ENCODE assay signal across 14 cellular contexts in the genomic region with DNA sequence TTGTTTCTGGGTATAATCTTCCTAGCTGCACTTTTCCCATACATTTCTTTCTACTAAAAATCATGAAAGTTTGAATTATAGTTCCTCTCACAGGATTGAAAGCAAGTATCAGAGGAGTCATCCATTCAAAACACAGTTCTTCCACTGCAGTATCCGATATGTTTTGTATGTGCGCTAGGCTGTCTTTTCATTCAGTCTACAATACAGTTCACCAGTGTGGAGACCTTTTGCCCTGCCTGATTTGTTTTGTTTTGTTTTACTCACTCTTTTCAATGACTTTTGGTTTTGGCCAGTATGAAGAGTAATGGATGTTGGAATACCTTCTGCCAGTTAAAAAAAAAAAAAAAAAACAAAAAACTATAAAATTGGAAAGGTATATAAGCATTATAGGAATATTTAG.
A peak's percentile ranks its signal among the peaks of the same experiment; 100 is the strongest.
DNase-seq lines count a peak whose midpoint lies in the region; FAIRE-seq and TF ChIP-seq lines count a peak whose summit lies in the region.
"Had no signal": no experiment of that assay in that cellular context is flagged by ENCODE, and none has a peak within 500 bp of the region (broad histone marks: within the 10 kb centered on the region; RNA-seq: fewer than 3 reads in every experiment).

No MANE protein-coding gene starts in this region.

- no peaks in the 10 kb centered on the region for H3K79me1 ChIP-seq in neuronal stem cell (ENCODE audit: low read depth, low read length)

- H3K4me3 ChIP-seq in HUES6 (ENCODE audit: low read depth, low read length): no peak overlapping the region
- no peak overlapping the region for H3K4me3 ChIP-seq in endothelial cell of umbilical vein (replicated peaks in 1 of 3; ENCODE audit: insufficient read depth in 1 of 3, low read depth in 1 of 3, low read length in 3 of 3)
- no peak overlapping the region for H3K4me3 ChIP-seq in neuronal stem cell (ENCODE audit: low read length in 2 of 2)
- H3K4me3 ChIP-seq: BLaER1 treated with 17β-estradiol and CSF1 and Interleukin-3, amounts not matched to agents 10 nM and 100 nM; GM12878; K562 had no signal

- H3K4me1 ChIP-seq in HUES6 (ENCODE audit: control insufficient read depth, insufficient read depth, low read length) (peaks cover 9% of the 10 kb centered on the region), endothelial cell of umbilical vein (ENCODE audit: control insufficient read depth, extremely low read depth, insufficient read depth, low read length) (peaks cover 34% of the 10 kb centered on the region), neuronal stem cell (ENCODE audit: control insufficient read depth in 2 of 2, insufficient read depth in 1 of 2, low read depth in 1 of 2, low read length in 2 of 2) (peaks cover 11 to 22% of the 10 kb centered on the region in 2 donors)

- H3K18ac ChIP-seq in neuronal stem cell (ENCODE audit: low read length): no peak overlapping the region

- BruUV-seq in endothelial cell of umbilical vein (replicated peaks; lab: Mats Ljungman, UMichigan) (no TSS peak), Calu3 (replicated peaks; lab: Mats Ljungman, UMichigan) (no TSS peak)

- H3K9me3 Mint-ChIP-seq in Calu3 (ENCODE audit: low read depth, unreplicated experiment) (no peaks in the 10 kb centered on the region), glutamatergic neuron (ENCODE audit: unreplicated experiment) (no peaks in the 10 kb centered on the region)
- H3K9me3 Mint-ChIP-seq: CD4-positive, CD25-positive, alpha-beta regulatory T cell had no signal

- TF ChIP-seq CTCF in endothelial cell of umbilical vein (IDR thresholded peaks at IDR 0.05; ENCODE audit: extremely low read depth in 1 of 2, insufficient read depth in 1 of 2, low read depth in 1 of 2, low read length in 2 of 2): no peak
- no peak for TF ChIP-seq CTCF in Calu3 (IDR thresholded peaks at IDR 0.05; ENCODE audit: unreplicated experiment)
- no peak for TF ChIP-seq CTCF in glutamatergic neuron (IDR thresholded peaks at IDR 0.05; ENCODE audit: partially characterized antibody, unreplicated experiment)

- H3K27ac ChIP-seq in HUES6 (ENCODE audit: low read depth, low read length): peak overlapping the region; percentile 45; the same call in 1 of the 2 replicates
- H3K27ac ChIP-seq in endothelial cell of umbilical vein (ENCODE audit: insufficient read depth, low read depth, low read length): no peak overlapping the region
- H3K27ac ChIP-seq in neuronal stem cell (replicated peaks; ENCODE audit: low read length): peak overlapping the region; percentile 1
- H3K27ac ChIP-seq: BLaER1 treated with 17β-estradiol and CSF1 and Interleukin-3, amounts not matched to agents 10 nM and 100 nM; HL-60 had no signal

- FAIRE-seq in endothelial cell of umbilical vein (lab: Jason Lieb, UNC): no peak
- FAIRE-seq: GM12878, K562 had no signal

- no peak overlapping the region for H2AFZ ChIP-seq in endothelial cell of umbilical vein (ENCODE audit: low read depth, low read length)
- no peak overlapping the region for H2AFZ ChIP-seq in neuronal stem cell (ENCODE audit: low read length)

- H3K9me1 ChIP-seq in endothelial cell of umbilical vein (replicated peaks; ENCODE audit: control insufficient read depth, extremely low read depth, insufficient read depth, low read length): no peaks in the 10 kb centered on the region

- H2BK15ac ChIP-seq in neuronal stem cell (ENCODE audit: low read length): no peak overlapping the region

- H3K36me3 Mint-ChIP-seq in Calu3 (ENCODE audit: insufficient read depth, unreplicated experiment) (peaks cover 6% of the 10 kb centered on the region), glutamatergic neuron (ENCODE audit: unreplicated experiment) (no peaks in the 10 kb centered on the region)
- H3K36me3 Mint-ChIP-seq: CD4-positive, CD25-positive, alpha-beta regulatory T cell had no signal

- H3K9ac ChIP-seq in HUES6 (ENCODE audit: low read length): no peak overlapping the region
- H3K9ac ChIP-seq in endothelial cell of umbilical vein (replicated peaks; ENCODE audit: extremely low read depth, insufficient read depth, low read length): no peak overlapping the region
- H3K9ac ChIP-seq in neuronal stem cell (ENCODE audit: low read depth, low read length, poor library complexity): no peak overlapping the region
- H3K9ac ChIP-seq: BLaER1 treated with 17β-estradiol and CSF1 and Interleukin-3, amounts not matched to agents 10 nM and 100 nM had no signal

- peaks cover 3% of the 10 kb centered on the region for H3K79me2 ChIP-seq in endothelial cell of umbilical vein (ENCODE audit: control insufficient read depth, insufficient read depth, low read length)

- H3K14ac ChIP-seq in neuronal stem cell (ENCODE audit: low read length): no peak overlapping the region

- DNase-seq in endothelial cell of umbilical vein (ENCODE audit: low read depth, low spot score) (peak; percentile 49), neuronal stem cell (ENCODE audit: low spot score) (no peak), Calu3 (no peak), glutamatergic neuron (no peak), NCI-H2196 treated with DMSO at 0.1 percent for 48 hours (lab: John Stamatoyannopoulos, UW; ENCODE audit: unreplicated experiment) (no peak)
- no peak for DNase-seq in activated CD4-positive, alpha-beta T cell treated with anti-CD3 and anti-CD28 coated beads, Interleukin-2, amount 50 U/mL, for 4 hours
- DNase-seq: ACHN; CD4-positive, CD25-positive, alpha-beta regulatory T cell; DMS79 had no signal

- H2BK5ac ChIP-seq in neuronal stem cell (ENCODE audit: low read length): no peak overlapping the region

- CTCF ChIA-PET in endothelial cell of umbilical vein (lab: Charles Lee) (interaction anchor here (1.8 to 5.2 kb wide), 3 partner anchors 12 to 35 kb away, joined by 4 to 23 read pairs (median 8); no protein-coding TSS in a partner anchor), Calu3 (lab: Charles Lee) (no interaction called here)

- dilution Hi-C loops in endothelial cell of umbilical vein (cut with MboI; ENCODE audit: extremely low pct_ligation_motif_present, low sequenced_read_pairs): no loop called here

- TF ChIP-seq POLR2A in endothelial cell of umbilical vein (IDR thresholded peaks at IDR 0.05; ENCODE audit: low read depth, low read length): no peak

- H3K4me1 Mint-ChIP-seq in Calu3 (ENCODE audit: low read depth, unreplicated experiment): peaks cover 19% of the 10 kb centered on the region
- no peaks in the 10 kb centered on the region for H3K4me1 Mint-ChIP-seq in glutamatergic neuron (ENCODE audit: low read depth, unreplicated experiment)
- H3K4me1 Mint-ChIP-seq: CD4-positive, CD25-positive, alpha-beta regulatory T cell had no signal

- H2AK5ac ChIP-seq in neuronal stem cell (ENCODE audit: low read depth, low read length): no peak overlapping the region

- H3K27me3 Mint-ChIP-seq in Calu3 (ENCODE audit: unreplicated experiment) (no peaks in the 10 kb centered on the region), glutamatergic neuron (ENCODE audit: unreplicated experiment) (no peaks in the 10 kb centered on the region)

- no peaks in the 10 kb centered on the region for H3K9me3 ChIP-seq in HUES6 (ENCODE audit: control insufficient read depth, insufficient read depth, low read depth, low read length)
- H3K9me3 ChIP-seq in endothelial cell of umbilical vein (replicated peaks; ENCODE audit: control insufficient read depth, insufficient read depth, low read length): no peaks in the 10 kb centered on the region
- no peaks in the 10 kb centered on the region for H3K9me3 ChIP-seq in neuronal stem cell (replicated peaks in 1 of 2; ENCODE audit: control insufficient read depth in 2 of 2, insufficient read depth in 1 of 2, low read depth in 1 of 2, low read length in 2 of 2)
- H3K9me3 ChIP-seq: BLaER1 treated with 17β-estradiol and CSF1 and Interleukin-3, amounts not matched to agents 10 nM and 100 nM had no signal

- H3K27ac Mint-ChIP-seq in Calu3 (ENCODE audit: unreplicated experiment) (no peak overlapping the region), glutamatergic neuron (ENCODE audit: unreplicated experiment) (no peak overlapping the region)
- H3K27ac Mint-ChIP-seq: CD4-positive, CD25-positive, alpha-beta regulatory T cell had no signal

- H3K4me2 ChIP-seq in endothelial cell of umbilical vein (ENCODE audit: insufficient read depth, low read length) (peak overlapping the region; percentile 10), neuronal stem cell (ENCODE audit: insufficient read depth, low read length, poor library complexity, severe bottlenecking) (no peak overlapping the region)

- H3K4ac ChIP-seq in neuronal stem cell (ENCODE audit: low read length): no peak overlapping the region

- H4K91ac ChIP-seq in neuronal stem cell (ENCODE audit: low read depth, low read length, poor library complexity): no peak overlapping the region

- no peak overlapping the region for H4K8ac ChIP-seq in neuronal stem cell (ENCODE audit: low read depth, low read length)

- H2BK120ac ChIP-seq in neuronal stem cell (ENCODE audit: low read depth, low read length): no peak overlapping the region

- H3K23ac ChIP-seq in neuronal stem cell (ENCODE audit: low read depth, low read length, poor library complexity): no peak overlapping the region

- H3K36me3 ChIP-seq in HUES6 (ENCODE audit: control insufficient read depth, insufficient read depth, low read length) (no peaks in the 10 kb centered on the region), endothelial cell of umbilical vein (ENCODE audit: control insufficient read depth in 2 of 2, extremely low read depth in 1 of 2, insufficient read depth in 2 of 2, low read length in 2 of 2) (no peaks in the 10 kb centered on the region), neuronal stem cell (replicated peaks in 1 of 2; ENCODE audit: control insufficient read depth in 2 of 2, insufficient read depth in 2 of 2, low read length in 2 of 2) (no peaks in the 10 kb centered on the region)
- H3K36me3 ChIP-seq: BLaER1 treated with 17β-estradiol and CSF1 and Interleukin-3, amounts not matched to agents 10 nM and 100 nM had no signal

- no peak overlapping the region for H3K4me3 Mint-ChIP-seq in Calu3 (ENCODE audit: low read depth, unreplicated experiment)
- H3K4me3 Mint-ChIP-seq in glutamatergic neuron (ENCODE audit: unreplicated experiment): no peak overlapping the region
- H3K4me3 Mint-ChIP-seq: CD4-positive, CD25-positive, alpha-beta regulatory T cell had no signal

- intact Hi-C loops in endothelial cell of umbilical vein (cut with micrococcal nuclease): loop anchor here (1.0 kb wide), 1 partner anchor 12 kb away; no protein-coding TSS in a partner anchor
- intact Hi-C loops in Calu3 (cut with micrococcal nuclease; ENCODE audit: unreplicated experiment): no loop called here

- POLR2A ChIA-PET in endothelial cell of umbilical vein (lab: Charles Lee): interaction anchor here (0.7 kb wide), 2 partner anchors 26 to 110 kb away, joined by 4 to 5 read pairs; no protein-coding TSS in a partner anchor

- no peak overlapping the region for H2BK12ac ChIP-seq in neuronal stem cell (ENCODE audit: low read length)

- H4K20me1 ChIP-seq in endothelial cell of umbilical vein (replicated peaks; ENCODE audit: control insufficient read depth, extremely low read depth, insufficient read depth, low read length): no peaks in the 10 kb centered on the region
- H4K20me1 ChIP-seq: BLaER1 treated with 17β-estradiol and CSF1 and Interleukin-3, amounts not matched to agents 10 nM and 100 nM had no signal

- no peaks in the 10 kb centered on the region for H3K27me3 ChIP-seq in HUES6 (ENCODE audit: control insufficient read depth, insufficient read depth, low read length)
- H3K27me3 ChIP-seq in endothelial cell of umbilical vein (ENCODE audit: control insufficient read depth in 2 of 2, insufficient read depth in 2 of 2, low read length in 2 of 2): no peaks in the 10 kb centered on the region
- H3K27me3 ChIP-seq in neuronal stem cell (ENCODE audit: control insufficient read depth in 3 of 3, insufficient read depth in 3 of 3, low read depth in 1 of 3, low read length in 3 of 3): no peaks in the 10 kb centered on the region
- H3K27me3 ChIP-seq: BLaER1 treated with 17β-estradiol and CSF1 and Interleukin-3, amounts not matched to agents 10 nM and 100 nM had no signal

- WGBS in neuronal stem cell (ENCODE audit: extremely low coverage in 2 of 2, insufficient read length in 2 of 2, insufficient replicate concordance in 1 of 2), 2 donors: no CpG with 5 or more reads among the region's 2 CpGs
